Comparison of ENCODE assay signal across 35 cellular contexts in the genomic region with DNA sequence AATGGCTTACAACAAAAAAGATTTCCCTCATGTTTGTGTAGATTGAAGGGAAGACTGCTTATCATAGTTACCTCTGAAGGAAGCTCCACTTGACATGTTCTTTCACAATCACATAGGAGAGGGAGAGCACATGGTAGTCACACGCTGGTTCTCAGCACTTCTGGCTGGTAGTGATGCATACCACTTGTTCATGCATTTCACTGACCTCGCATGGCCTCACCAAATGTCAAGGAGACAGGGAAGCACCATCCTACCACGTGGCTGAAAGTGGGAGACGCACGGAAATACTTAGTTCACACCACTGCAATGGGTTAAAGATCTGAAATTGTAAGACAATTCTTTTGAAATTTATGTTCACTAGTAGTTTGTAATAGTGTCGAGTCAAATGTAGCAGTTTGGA.
"Had no signal": no experiment of that assay in that cellular context is flagged by ENCODE, and none has a peak within 500 bp of the region (broad histone marks: within the 10 kb centered on the region; RNA-seq: fewer than 3 reads in every experiment).

No MANE protein-coding gene starts in this region.

- DNase-seq: activated CD4-positive, alpha-beta T cell treated with anti-CD3 and anti-CD28 coated beads for 48 hours; activated CD4-positive, alpha-beta T cell treated with anti-CD3 and anti-CD28 coated beads, Interleukin-2, amount 50 U/mL, for 48 hours; activated CD8-positive, alpha-beta memory T cell treated with anti-CD3 and anti-CD28 coated beads for 24 hours; activated effector memory CD4-positive, alpha-beta T cell treated with anti-CD3 and anti-CD28 coated beads, Interleukin-2, amount 50 U/mL, for 16 hours; activated naive CD4-positive, alpha-beta T cell treated with anti-CD3 and anti-CD28 coated beads for 36 hours; activated naive CD8-positive, alpha-beta T cell treated with anti-CD3 and anti-CD28 coated beads for 36 hours; activated T-cell treated with anti-CD3 and anti-CD28 coated beads, Interleukin-2, amount 50 U/mL, for 1 hour; adrenal gland; cortex of kidney; effector memory CD8-positive, alpha-beta T cell; erythroblast; head of caudate nucleus; kidney glomerular epithelial cell; mucosa of descending colon; posterior cingulate gyrus; stimulated activated CD4-positive, alpha-beta T cell treated with anti-CD3 and anti-CD28 coated beads, Interleukin-1b, Interleukin-23, amount 100 ng/mL, for 48 hours; stimulated activated CD4-positive, alpha-beta T cell treated with anti-CD3 and anti-CD28 coated beads, Interleukin-4, amount 100 ng/mL, for 4 hours; stimulated activated CD8-positive, alpha-beta memory T cell treated with anti-CD3 and anti-CD28 coated beads, Interleukin-4, amount 100 ng/mL, for 48 hours; stomach; T-cell; thyroid gland; upper lobe of right lung had no signal

- ATAC-seq: activated CD4-positive, CD25-positive, alpha-beta regulatory T cell treated with anti-CD3 and anti-CD28 coated beads, Interleukin-2, amount 50 U/mL, for 24 hours; effector memory CD8-positive, alpha-beta T cell; gastroesophageal sphincter; left lung; mucosa of descending colon; stimulated activated memory B cell treated with anti-CD40 and anti-IgM and Interleukin-4, amounts not matched to agents 10 μg/mL and 1 μg/mL and 100 μg/mL, for 72 hours; T-cell; upper lobe of right lung had no signal

- H3K4me3 ChIP-seq: adrenal gland, ascending aorta, cardiac muscle cell, gastroesophageal sphincter, left lung, mucosa of descending colon, smooth muscle cell, stomach, thyroid gland, upper lobe of right lung had no signal

- H3K36me3 ChIP-seq: adrenal gland, ascending aorta, cardiac muscle cell, gastroesophageal sphincter, left lung, stomach, thyroid gland, upper lobe of right lung had no signal

- H3K4me3 Mint-ChIP-seq: activated naive CD4-positive, alpha-beta T cell treated with anti-CD3 and anti-CD28 coated beads for 36 hours; activated naive CD8-positive, alpha-beta T cell treated with anti-CD3 and anti-CD28 coated beads for 36 hours; activated T-helper 1 cell treated with anti-CD3 and anti-CD28 coated beads, Interleukin-12 subunit alpha, Interleukin-12 subunit beta, Interleukin-2, Interleukin-4 antibody, amounts not matched to agents 30 ng/mL and 10 ng/mL and 1 ng/mL, durations not matched to agents 14 hours and 24 hours and 36 hours; brain; effector memory CD8-positive, alpha-beta T cell; nephron; stimulated activated memory B cell treated with anti-CD40 and anti-IgM and Interleukin-4, amounts not matched to agents 10 μg/mL and 1 μg/mL and 100 μg/mL, for 72 hours; T-cell; T-helper 2 cell treated with Interferon-gamma antibody and Interleukin-4, amounts not matched to agents 5 μg/mL and 100 μg/mL, for 36 hours had no signal

- H3K9me3 Mint-ChIP-seq: activated naive CD4-positive, alpha-beta T cell treated with anti-CD3 and anti-CD28 coated beads for 36 hours; activated naive CD8-positive, alpha-beta T cell treated with anti-CD3 and anti-CD28 coated beads for 36 hours; activated T-helper 1 cell treated with anti-CD3 and anti-CD28 coated beads, Interleukin-12 subunit alpha, Interleukin-12 subunit beta, Interleukin-2, Interleukin-4 antibody, amounts not matched to agents 30 ng/mL and 10 ng/mL and 1 ng/mL, durations not matched to agents 14 hours and 24 hours and 36 hours; brain; effector memory CD8-positive, alpha-beta T cell; nephron; T-cell; T-helper 2 cell treated with Interferon-gamma antibody and Interleukin-4, amounts not matched to agents 5 μg/mL and 100 μg/mL, for 36 hours had no signal

- H3K4me2 ChIP-seq: smooth muscle cell had no signal

- H3K4me1 ChIP-seq: left lung, thyroid gland, upper lobe of right lung had no signal

- FAIRE-seq: TTC549 had no signal

- H3K9me3 ChIP-seq: adrenal gland, ascending aorta, gastroesophageal sphincter, left lung, mucosa of descending colon, stomach, thyroid gland, upper lobe of right lung had no signal

- H3K36me3 Mint-ChIP-seq: activated naive CD8-positive, alpha-beta T cell treated with anti-CD3 and anti-CD28 coated beads for 36 hours; brain; stimulated activated memory B cell treated with anti-CD40 and anti-IgM and Interleukin-4, amounts not matched to agents 10 μg/mL and 1 μg/mL and 100 μg/mL, for 72 hours; T-cell had no signal

- H3K27ac ChIP-seq: adrenal gland, ascending aorta, cardiac muscle cell, gastroesophageal sphincter, left lung, stomach, thyroid gland, upper lobe of right lung, VCaP had no signal

- H3K27me3 Mint-ChIP-seq: brain; effector memory CD8-positive, alpha-beta T cell; stimulated activated memory B cell treated with anti-CD40 and anti-IgM and Interleukin-4, amounts not matched to agents 10 μg/mL and 1 μg/mL and 100 μg/mL, for 72 hours; T-cell had no signal

- H3K4me1 Mint-ChIP-seq: activated naive CD8-positive, alpha-beta T cell treated with anti-CD3 and anti-CD28 coated beads for 36 hours; stimulated activated memory B cell treated with anti-CD40 and anti-IgM and Interleukin-4, amounts not matched to agents 10 μg/mL and 1 μg/mL and 100 μg/mL, for 72 hours; T-cell had no signal

- H3K27ac Mint-ChIP-seq: activated naive CD4-positive, alpha-beta T cell treated with anti-CD3 and anti-CD28 coated beads for 36 hours; activated naive CD8-positive, alpha-beta T cell treated with anti-CD3 and anti-CD28 coated beads for 36 hours; activated T-helper 1 cell treated with anti-CD3 and anti-CD28 coated beads, Interleukin-12 subunit alpha, Interleukin-12 subunit beta, Interleukin-2, Interleukin-4 antibody, amounts not matched to agents 30 ng/mL and 10 ng/mL and 1 ng/mL, durations not matched to agents 14 hours and 24 hours and 36 hours; effector memory CD8-positive, alpha-beta T cell; nephron; stimulated activated memory B cell treated with anti-CD40 and anti-IgM and Interleukin-4, amounts not matched to agents 10 μg/mL and 1 μg/mL and 100 μg/mL, for 72 hours; T-cell; T-helper 2 cell treated with Interferon-gamma antibody and Interleukin-4, amounts not matched to agents 5 μg/mL and 100 μg/mL, for 36 hours had no signal

- H3K27me3 ChIP-seq: adrenal gland, ascending aorta, cardiac muscle cell, gastroesophageal sphincter, left lung, stomach, thyroid gland, upper lobe of right lung had no signal
